Comparison of ENCODE assay signal across 8 cellular contexts in genomic region chr10:60777696-60778213, GRCh38. TPM values are rescaled to one million over a fixed set of nuclear protein-coding genes. Genes with fewer than 3 reads are reported as not detected.
DNase-seq lines count a peak whose midpoint lies in the region; ATAC-seq, FAIRE-seq and TF ChIP-seq lines count a peak whose summit lies in the region.

No MANE protein-coding gene starts in this region.

- H3K4me2 ChIP-seq in KMS-11, result peak overlapping the region; percentile 33; the same call in 1 of the 2 replicates

- no peak for ATAC-seq in CD4-positive, alpha-beta T cell (ENCODE audit: poor library complexity)
- ATAC-seq in GM21576 (IDR thresholded peaks at IDR 0.05; ENCODE audit: unreplicated experiment) (peak; percentile 8), pancreas (peak; percentile 8 to 19 (median 12))

- peak overlapping the region; percentile 98 for H3K4me3 Mint-ChIP-seq in CD4-positive, alpha-beta T cell

- DNase-seq in CD4-positive, alpha-beta T cell, result no peak
- DNase-seq in pancreas (no peak), NCI-H2107 treated with DMSO at 0.1 percent for 48 hours (lab: John Stamatoyannopoulos, UW; ENCODE audit: unreplicated experiment) (no peak), middle frontal gyrus (ENCODE audit: extremely low spot score, low spot score) (no peak), globus pallidus (ENCODE audit: low spot score) (no peak)

- H3K4me1 ChIP-seq in KMS-11 (ENCODE audit: low read depth, poor library complexity, severe bottlenecking) (peaks cover 33% of the 10 kb centered on the region), endocrine pancreas (ENCODE audit: control insufficient read depth, insufficient read depth, low read length) (no peaks in the 10 kb centered on the region), pancreas (peaks cover 0 to 5% (median 0%) of the 10 kb centered on the region in 3 donors)

- peak overlapping the region; percentile 87; the same call in 1 of the 2 replicates for H3K9ac ChIP-seq in KMS-11
- H3K9ac ChIP-seq in endocrine pancreas (ENCODE audit: control insufficient read depth, insufficient read depth, low read length), result no peak overlapping the region

- peak overlapping the region; percentile 45; the same call in 1 of the 2 replicates for H2AFZ ChIP-seq in KMS-11 (ENCODE audit: low read depth)

- peaks cover 4% of the 10 kb centered on the region for H3K36me3 Mint-ChIP-seq in CD4-positive, alpha-beta T cell (ENCODE audit: low read depth)

- H3K36me3 ChIP-seq in KMS-11 (ENCODE audit: insufficient read depth) (0 out of 2 replicates have a peak, but pooled peaks cover 4% of the 10 kb centered on the region), endocrine pancreas (ENCODE audit: control insufficient read depth, insufficient read depth, low read length) (no peaks in the 10 kb centered on the region), pancreas (no peaks in the 10 kb centered on the region)

- H3K79me2 ChIP-seq in KMS-11 (ENCODE audit: insufficient read depth, low read depth), result peaks cover 45% of the 10 kb centered on the region

- peaks cover 11% of the 10 kb centered on the region for H3K4me1 Mint-ChIP-seq in CD4-positive, alpha-beta T cell (ENCODE audit: low read depth)

- no peaks in the 10 kb centered on the region for H3K9me3 ChIP-seq in CD4-positive, alpha-beta T cell (ENCODE audit: control insufficient read depth, low read length)
- no peaks in the 10 kb centered on the region for H3K9me3 ChIP-seq in endocrine pancreas (ENCODE audit: control insufficient read depth, low read length)
- H3K9me3 ChIP-seq in pancreas, result no peaks in the 10 kb centered on the region

- H4K20me1 ChIP-seq in KMS-11 (ENCODE audit: insufficient read depth), result peaks cover 27% of the 10 kb centered on the region

- peak overlapping the region; percentile 22 for H3K27ac Mint-ChIP-seq in CD4-positive, alpha-beta T cell

- H3K27me3 ChIP-seq in CD4-positive, alpha-beta T cell (ENCODE audit: control insufficient read depth, insufficient read depth, low read length), result no peaks in the 10 kb centered on the region
- no peaks in the 10 kb centered on the region for H3K27me3 ChIP-seq in KMS-11 (ENCODE audit: insufficient read depth, low read depth)
- H3K27me3 ChIP-seq in endocrine pancreas (ENCODE audit: control insufficient read depth, insufficient read depth, low read length), result no peaks in the 10 kb centered on the region
- H3K27me3 ChIP-seq in pancreas, result peaks cover 0 to 3% (median 0%) of the 10 kb centered on the region in 4 donors

- no peak overlapping the region for H3K27ac ChIP-seq in CD4-positive, alpha-beta T cell (ENCODE audit: low read depth, low read length)
- H3K27ac ChIP-seq in KMS-11 (peak overlapping the region; percentile 85; the same call in 1 of the 2 replicates), pancreas (no peak overlapping the region)

- H3K4me3 ChIP-seq in KMS-11 (IDR thresholded peaks at IDR 0.05; ENCODE audit: insufficient read depth, low read depth, low read length), result no peak overlapping the region
- H3K4me3 ChIP-seq in endocrine pancreas (ENCODE audit: control insufficient read depth, insufficient read depth, low read length), result peak overlapping the region; percentile 69
- H3K4me3 ChIP-seq in pancreas, result peak overlapping the region in 3 of 4 donors; percentile 11 to 64 (median 15)

- CTCF ChIA-PET in CD4-positive, alpha-beta T cell (lab: Charles Lee), result interaction anchor here (0.9 to 1.2 kb wide), 2 partner anchors 8 to 131 kb away, joined by 3 to 5 read pairs; no protein-coding TSS in a partner anchor

- POLR2A ChIA-PET in CD4-positive, alpha-beta T cell (lab: Charles Lee), result interaction anchor here (0.5 to 1.3 kb wide), 6 partner anchors 8 to 144 kb away, joined by 3 to 10 read pairs (median 4); no protein-coding TSS in a partner anchor

- no peaks in the 10 kb centered on the region for H3K27me3 Mint-ChIP-seq in CD4-positive, alpha-beta T cell

- H3K9me3 Mint-ChIP-seq in CD4-positive, alpha-beta T cell, result no peaks in the 10 kb centered on the region

- intact Hi-C loops in CD4-positive, alpha-beta T cell (cut with DNase I, micrococcal nuclease), result loop anchor here (5.0 kb wide), 2 partner anchors 130 to 870 kb away; partner anchors contain the start of gene CCDC6 (in 2 of the 2)
- intact Hi-C loops in pancreas (cut with DNase I), result no loop called here

- 37 to 43% methylated on average over 9 of the region's 9 CpGs for WGBS in pancreas, 2 donors

- no peak for TF ChIP-seq CTCF in CD4-positive, alpha-beta T cell (IDR thresholded peaks at IDR 0.05)
- no peak for TF ChIP-seq CTCF in KMS-11 (conservative IDR thresholded peaks at IDR 0.05; ENCODE audit: low read depth, low read length)
- TF ChIP-seq CTCF in pancreas (IDR thresholded peaks at IDR 0.05), result no peak

- FAIRE-seq in pancreas (lab: Jason Lieb, UNC), result no peak

RNA-seq across cellular contexts. Expression of gene CDK1, which starts 0.5 kb away (rescaled TPM):
- total RNA-seq in CD4-positive, alpha-beta T cell, result 1 to 10 TPM in 1 of 2 experiments, under 1 TPM in 1; 0.75 to 1.1 TPM
- 1 to 10 TPM in 1 of 6 donors, under 1 TPM in 5; 0.19 to 1.7 (median 0.67) TPM for total RNA-seq in pancreas
- 1 to 10 TPM in 1 of 2 donors, under 1 TPM in 1; 0.46 to 1.2 TPM for polyA plus RNA-seq in pancreas

Comparison
In these comparisons a context has a peak if more than half of its experiments do, and no peak if none do; other contexts are left out.
1. intact Hi-C loops: an anchor here in CD4-positive, alpha-beta T cell (5.0 kb wide); none called in pancreas.